20 cellular contexts compared by ENCODE assay signal in the genomic region with DNA sequence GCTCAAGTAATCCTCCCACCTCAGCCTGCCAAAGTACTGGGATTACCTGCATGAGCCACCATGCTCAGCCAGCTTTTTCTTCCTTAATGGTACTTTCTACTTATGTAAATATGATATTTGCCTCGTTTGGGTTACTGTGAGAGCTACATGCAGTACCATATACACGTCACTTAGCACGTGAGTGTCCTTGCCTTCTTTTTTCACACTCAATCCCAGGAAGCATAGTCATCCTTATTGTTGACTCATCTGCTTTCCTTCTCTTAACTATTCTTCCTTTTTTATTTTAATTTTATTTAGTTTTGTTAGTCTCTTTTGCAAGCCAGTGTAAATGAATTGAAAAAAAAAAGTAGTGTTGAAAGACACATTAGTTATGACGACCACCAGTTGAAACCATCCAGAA.
DNase-seq lines count a peak whose midpoint lies in the region; TF ChIP-seq lines count a peak whose summit lies in the region.
"Had no signal": no experiment of that assay in that cellular context is flagged by ENCODE, and none has a peak within 500 bp of the region (broad histone marks: within the 10 kb centered on the region; RNA-seq: fewer than 3 reads in every experiment).

No MANE protein-coding gene starts in this region.

- H3K9me3 ChIP-seq in suprapubic skin = no peaks in the 10 kb centered on the region
- H3K9me3 ChIP-seq: BLaER1 had no signal

- no peak for TF ChIP-seq EP300 in suprapubic skin (IDR thresholded peaks at IDR 0.05)

- in situ Hi-C loops in GM13977 (cut with MboI; ENCODE audit: low pct_unique_long_range_greater_than_20kb, low sequenced_read_pairs, unreplicated experiment) = no loop called here

- peak; percentile 35 for DNase-seq in EL
- DNase-seq in M059J (ENCODE audit: low read depth) = peak; percentile 55
- peak; percentile 24 to 78 for DNase-seq in cardiac fibroblast (ENCODE audit: low read depth in 2 of 2)
- DNase-seq in fibroblast of the aortic adventitia (ENCODE audit: low read depth) = peak; percentile 19
- DNase-seq in activated CD4-positive, alpha-beta T cell treated with anti-CD3 and anti-CD28 coated beads for 4 hours = no peak
- DNase-seq in NCI-H526 (lab: John Stamatoyannopoulos, UW) = no peak
- DNase-seq in suprapubic skin (ENCODE audit: low spot score in 2 of 2) = no peak
- no peak for DNase-seq in GM13977 (ENCODE audit: low spot score)
- DNase-seq: CD8-positive, alpha-beta T cell; DMS79 treated with DMSO at 0.1 percent for 48 hours; GF-D8; NCI-H1436; NCI-H2029; NCI-H2171; NCI-H446; NK-92 treated with Interleukin-12 subunit alpha and Interleukin-12 subunit beta, amount 100 ng/mL, for 24 hours; RPMI8226; SIG-M5 had no signal

- TF ChIP-seq POLR2A in suprapubic skin (IDR thresholded peaks at IDR 0.05) = no peak

- H3K27me3 ChIP-seq in suprapubic skin = no peaks in the 10 kb centered on the region
- H3K27me3 ChIP-seq: BLaER1 had no signal

- no peaks in the 10 kb centered on the region for H3K4me1 ChIP-seq in suprapubic skin
- H3K4me1 ChIP-seq: BLaER1 had no signal

- TF ChIP-seq CTCF in cardiac fibroblast (IDR thresholded peaks at IDR 0.05; ENCODE audit: low read depth, low read length) = no peak
- no peak for TF ChIP-seq CTCF in fibroblast of the aortic adventitia (IDR thresholded peaks at IDR 0.05; ENCODE audit: insufficient read depth, low read length)
- TF ChIP-seq CTCF in suprapubic skin (IDR thresholded peaks at IDR 0.05) = no peak
- no peak for TF ChIP-seq CTCF in GM13977 (IDR thresholded peaks at IDR 0.05; ENCODE audit: extremely low read depth, insufficient read depth, missing control alignments)

- no peaks in the 10 kb centered on the region for H3K36me3 ChIP-seq in suprapubic skin
- H3K36me3 ChIP-seq: BLaER1 had no signal

- 84% methylated on average over 4 of the region's 4 CpGs for WGBS in suprapubic skin

- H3K27ac ChIP-seq in suprapubic skin = no peak overlapping the region
- H3K27ac ChIP-seq: BLaER1, HL-60 had no signal

- no peak overlapping the region for H3K4me3 ChIP-seq in cardiac fibroblast (replicated peaks in 1 of 2; ENCODE audit: low read depth in 2 of 2, low read length in 2 of 2)
- H3K4me3 ChIP-seq in fibroblast of the aortic adventitia (ENCODE audit: low read depth, low read length) = no peak overlapping the region
- H3K4me3 ChIP-seq in suprapubic skin = no peak overlapping the region
- H3K4me3 ChIP-seq: BLaER1 had no signal

Comparison
In these comparisons a context has a peak if more than half of its experiments do, and no peak if none do; other contexts are left out.
1. DNase-seq: peak in EL (single experiment), M059J (single experiment), cardiac fibroblast (2 of 2) and fibroblast of the aortic adventitia (single experiment); none in activated CD4-positive, alpha-beta T cell treated with anti-CD3 and anti-CD28 coated beads for 4 hours (0 of 2), NCI-H526 (0 of 2), suprapubic skin (0 of 2) and GM13977 (single experiment).